ENCODE assay signal across 14 cellular contexts in the genomic region with DNA sequence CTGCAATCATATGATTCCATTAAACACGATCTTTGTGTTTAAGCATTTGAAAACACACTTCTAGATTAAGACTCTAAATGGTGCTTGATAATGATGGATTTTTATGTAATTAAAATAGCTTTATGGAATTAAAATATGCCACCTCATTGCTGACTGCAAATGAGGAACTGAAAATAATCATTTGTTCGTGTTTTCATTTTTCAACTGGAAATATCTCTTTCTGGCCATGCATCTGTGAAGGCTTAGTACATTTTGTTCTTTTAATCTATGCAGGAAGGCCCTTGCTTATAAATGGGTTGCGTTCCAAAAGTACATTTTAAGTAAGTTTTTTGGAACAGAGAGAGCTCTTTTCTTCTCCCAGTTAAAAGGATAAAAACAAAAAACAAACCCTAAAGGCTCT.
A peak's percentile ranks its signal among the peaks of the same experiment; 100 is the strongest.
DNase-seq lines count a peak whose midpoint lies in the region; ATAC-seq and TF ChIP-seq lines count a peak whose summit lies in the region.
"Had no signal": no experiment of that assay in that cellular context is flagged by ENCODE, and none has a peak within 500 bp of the region (broad histone marks: within the 10 kb centered on the region; RNA-seq: fewer than 3 reads in every experiment).

No MANE protein-coding gene starts in this region.

- H3K9ac ChIP-seq in OCI-LY3 (ENCODE audit: low read length): no peak overlapping the region

- no peak overlapping the region for H3K27ac Mint-ChIP-seq in endothelial cell (ENCODE audit: unreplicated experiment)
- H3K27ac Mint-ChIP-seq: activated CD8-positive, alpha-beta T cell treated with anti-CD3 and anti-CD28 coated beads, Interleukin-2, amount 10 ng/mL, durations not matched to agents 7 days and 5 days; CD4-positive, CD25-positive, alpha-beta regulatory T cell; stimulated activated naive CD8-positive, alpha-beta T cell treated with anti-CD3 and anti-CD28 coated beads, Interleukin-15, amount 100 ng/mL, for 72 hours had no signal

- no peaks in the 10 kb centered on the region for H3K9me3 Mint-ChIP-seq in endothelial cell (ENCODE audit: unreplicated experiment)
- H3K9me3 Mint-ChIP-seq: stimulated activated naive CD8-positive, alpha-beta T cell treated with anti-CD3 and anti-CD28 coated beads, Interleukin-15, amount 100 ng/mL, for 72 hours had no signal

- H3K27me3 Mint-ChIP-seq in endothelial cell (ENCODE audit: unreplicated experiment): peaks cover 2% of the 10 kb centered on the region
- H3K27me3 Mint-ChIP-seq: CD4-positive, CD25-positive, alpha-beta regulatory T cell had no signal

- 13 to 16% methylated on average over 3 of the region's 3 CpGs for WGBS in esophagus squamous epithelium, 2 donors

- no peak overlapping the region for H2AFZ ChIP-seq in OCI-LY3 (ENCODE audit: low read depth, low read length)

- no peaks in the 10 kb centered on the region for H3K36me3 Mint-ChIP-seq in endothelial cell (ENCODE audit: low read depth, unreplicated experiment)
- H3K36me3 Mint-ChIP-seq: CD4-positive, CD25-positive, alpha-beta regulatory T cell had no signal

- H3K4me1 ChIP-seq in OCI-LY3 (ENCODE audit: low read length): peaks cover 16% of the 10 kb centered on the region
- H3K4me1 ChIP-seq in esophagus squamous epithelium: no peaks in the 10 kb centered on the region
- H3K4me1 ChIP-seq: left lung had no signal

- intact Hi-C loops in esophagus squamous epithelium (cut with DNase I): no loop called here

- H3K36me3 ChIP-seq in OCI-LY3 (replicated peaks; ENCODE audit: low read depth, low read length) (no peaks in the 10 kb centered on the region), esophagus squamous epithelium (no peaks in the 10 kb centered on the region)
- H3K36me3 ChIP-seq: left lung had no signal

- H3K4me3 Mint-ChIP-seq in endothelial cell (ENCODE audit: unreplicated experiment): no peak overlapping the region
- H3K4me3 Mint-ChIP-seq: activated CD8-positive, alpha-beta T cell treated with anti-CD3 and anti-CD28 coated beads, Interleukin-2, amount 10 ng/mL, durations not matched to agents 7 days and 5 days; CD4-positive, CD25-positive, alpha-beta regulatory T cell; stimulated activated naive CD8-positive, alpha-beta T cell treated with anti-CD3 and anti-CD28 coated beads, Interleukin-15, amount 100 ng/mL, for 72 hours had no signal

- no peak for TF ChIP-seq POLR2A in esophagus squamous epithelium (IDR thresholded peaks at IDR 0.05)

- H4K20me1 ChIP-seq in OCI-LY3 (ENCODE audit: insufficient read depth, low read length): no peaks in the 10 kb centered on the region

- H3K9me3 ChIP-seq in OCI-LY3 (ENCODE audit: insufficient read depth, low read length): no peaks in the 10 kb centered on the region
- H3K9me3 ChIP-seq in esophagus squamous epithelium: no peaks in the 10 kb centered on the region

- TF ChIP-seq CTCF in OCI-LY3 (IDR thresholded peaks at IDR 0.05; ENCODE audit: low read depth, low read length) (no peak), esophagus squamous epithelium (IDR thresholded peaks at IDR 0.05) (no peak), endothelial cell (IDR thresholded peaks at IDR 0.05; ENCODE audit: unreplicated experiment) (no peak)

- H3K4me2 ChIP-seq in OCI-LY3 (ENCODE audit: low read length): peak overlapping the region; percentile 8

- ATAC-seq in GM18867 (IDR thresholded peaks at IDR 0.05; ENCODE audit: unreplicated experiment): peak; percentile 82
- peak; percentile 78 for ATAC-seq in GM21576 (IDR thresholded peaks at IDR 0.05; ENCODE audit: unreplicated experiment)
- peak; percentile 63 for ATAC-seq in HG03095 (IDR thresholded peaks at IDR 0.05; ENCODE audit: unreplicated experiment)
- ATAC-seq: activated CD8-positive, alpha-beta T cell treated with anti-CD3 and anti-CD28 coated beads, Interleukin-2, amount 10 ng/mL, durations not matched to agents 7 days and 5 days; left lung; PC-3; stimulated activated naive CD8-positive, alpha-beta T cell treated with anti-CD3 and anti-CD28 coated beads, Interleukin-15, amount 100 ng/mL, for 72 hours had no signal

- H3K4me1 Mint-ChIP-seq in endothelial cell (ENCODE audit: unreplicated experiment): peaks cover 15% of the 10 kb centered on the region
- H3K4me1 Mint-ChIP-seq: CD4-positive, CD25-positive, alpha-beta regulatory T cell; stimulated activated naive CD8-positive, alpha-beta T cell treated with anti-CD3 and anti-CD28 coated beads, Interleukin-15, amount 100 ng/mL, for 72 hours had no signal

- DNase-seq in esophagus squamous epithelium (lab: John Stamatoyannopoulos, UW) (no peak), endothelial cell (ENCODE audit: low spot score) (no peak), SKM-1 (lab: John Stamatoyannopoulos, UW; ENCODE audit: unreplicated experiment) (no peak), globus pallidus (ENCODE audit: low spot score) (no peak)
- DNase-seq: activated CD8-positive, alpha-beta T cell treated with anti-CD3 and anti-CD28 coated beads, Interleukin-2, amount 10 ng/mL, durations not matched to agents 7 days and 5 days; CD4-positive, CD25-positive, alpha-beta regulatory T cell; left lung; NCI-H1694; PC-3; stimulated activated naive CD8-positive, alpha-beta T cell treated with anti-CD3 and anti-CD28 coated beads, Interleukin-15, amount 100 ng/mL, for 72 hours had no signal

- no peaks in the 10 kb centered on the region for H3K79me2 ChIP-seq in OCI-LY3 (ENCODE audit: low read length)

- no peak overlapping the region for H3K27ac ChIP-seq in OCI-LY3 (ENCODE audit: low read length)
- H3K27ac ChIP-seq in esophagus squamous epithelium: no peak overlapping the region
- H3K27ac ChIP-seq: left lung had no signal

- H3K4me3 ChIP-seq in OCI-LY3 (ENCODE audit: low read length): no peak overlapping the region
- no peak overlapping the region for H3K4me3 ChIP-seq in esophagus squamous epithelium
- H3K4me3 ChIP-seq: left lung had no signal

- H3K27me3 ChIP-seq in OCI-LY3 (ENCODE audit: low read depth, low read length) (peaks cover 54% of the 10 kb centered on the region), esophagus squamous epithelium (no peaks in the 10 kb centered on the region)
- H3K27me3 ChIP-seq: left lung had no signal
